In the genomic region with DNA sequence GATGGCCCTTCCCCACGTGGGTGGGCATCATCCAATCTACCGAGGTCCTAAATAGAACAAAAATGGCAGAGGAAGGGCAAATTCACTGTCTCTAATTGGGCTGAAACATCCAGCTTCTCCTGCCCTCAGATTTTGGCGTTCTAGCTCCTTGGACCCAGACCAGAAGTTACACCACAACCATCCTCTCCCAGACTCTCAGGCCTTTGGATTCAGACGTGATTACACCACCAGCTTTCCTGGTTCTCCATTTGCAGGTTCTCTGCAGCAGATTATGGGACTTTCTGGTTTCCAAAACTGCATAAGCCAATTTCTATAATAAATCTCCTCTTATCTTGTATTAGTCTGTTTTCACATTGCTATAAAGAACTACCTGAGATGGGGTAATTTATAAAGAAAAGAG, we compare ENCODE assay signal across 26 cellular contexts.
"Had no signal": no experiment of that assay in that cellular context is flagged by ENCODE, and none has a peak within 500 bp of the region (broad histone marks: within the 10 kb centered on the region; RNA-seq: fewer than 3 reads in every experiment).

No MANE protein-coding gene starts in this region.

- H3K4me3 Mint-ChIP-seq: activated CD4-positive, alpha-beta T cell treated with anti-CD3 and anti-CD28 coated beads, Interleukin-2, amount 10 ng/mL, durations not matched to agents 24 days and 14 days; activated CD8-positive, alpha-beta T cell treated with anti-CD3 and anti-CD28 coated beads for 36 hours; activated naive CD4-positive, alpha-beta T cell treated with anti-CD3 and anti-CD28 coated beads, Interleukin-2, amount 50 U/mL, for 24 hours; activated naive CD8-positive, alpha-beta T cell treated with anti-CD3 and anti-CD28 coated beads, Interleukin-2, amount 10 ng/mL, durations not matched to agents 7 days and 5 days; activated T-cell treated with anti-CD3 and anti-CD28 coated beads, Interleukin-2, amount 50 U/mL, for 24 hours; brain; central memory CD8-positive, alpha-beta T cell had no signal

- DNase-seq: activated CD4-positive, alpha-beta T cell treated with anti-CD3 and anti-CD28 coated beads, Interleukin-2, amount 10 ng/mL, durations not matched to agents 24 days and 14 days; activated CD4-positive, alpha-beta T cell treated with anti-CD3 and anti-CD28 coated beads, Interleukin-2, amount 50 U/mL, for 4 hours; activated CD4-positive, CD25-positive, alpha-beta regulatory T cell; activated CD8-positive, alpha-beta T cell treated with anti-CD3 and anti-CD28 coated beads for 36 hours; activated gamma-delta T cell; activated naive CD4-positive, alpha-beta T cell treated with Interleukin-2 at 50 U/mL for 16 hours; activated naive CD8-positive, alpha-beta T cell treated with anti-CD3 and anti-CD28 coated beads, Interleukin-2, amount 10 ng/mL, durations not matched to agents 7 days and 5 days; activated T-cell treated with anti-CD3 and anti-CD28 coated beads, Interleukin-2, amount 50 U/mL, for 24 hours; Karpas-422; KBM-7; NCI-H1105; NCI-H1417 treated with DMSO at 0.1 percent for 48 hours; NCI-H187 treated with DMSO at 0.1 percent for 48 hours; NCI-H2081; NCI-H2171 treated with DMSO at 0.1 percent for 48 hours; NCI-H2227 treated with DMSO at 0.1 percent for 48 hours; NCI-H524 treated with DMSO at 0.1 percent for 48 hours; SHP77; SJCRH30; T1000; WERI-Rb-1 had no signal

- H3K27ac ChIP-seq: SJCRH30, SK-N-MC, WERI-Rb-1 had no signal

- H3K9me3 ChIP-seq: SJCRH30 had no signal

- H3K27me3 ChIP-seq: SJCRH30 had no signal

- H3K36me3 Mint-ChIP-seq: activated naive CD8-positive, alpha-beta T cell treated with anti-CD3 and anti-CD28 coated beads, Interleukin-2, amount 10 ng/mL, durations not matched to agents 7 days and 5 days; brain had no signal

- H3K27me3 Mint-ChIP-seq: activated CD8-positive, alpha-beta T cell treated with anti-CD3 and anti-CD28 coated beads for 36 hours; activated naive CD8-positive, alpha-beta T cell treated with anti-CD3 and anti-CD28 coated beads, Interleukin-2, amount 10 ng/mL, durations not matched to agents 7 days and 5 days had no signal

- H3K9me3 Mint-ChIP-seq: activated CD8-positive, alpha-beta T cell treated with anti-CD3 and anti-CD28 coated beads for 36 hours; activated naive CD8-positive, alpha-beta T cell treated with anti-CD3 and anti-CD28 coated beads, Interleukin-2, amount 10 ng/mL, durations not matched to agents 7 days and 5 days; activated T-cell treated with anti-CD3 and anti-CD28 coated beads, Interleukin-2, amount 50 U/mL, for 24 hours; brain had no signal

- H3K4me1 ChIP-seq: SJCRH30 had no signal

- ATAC-seq: activated CD8-positive, alpha-beta T cell treated with anti-CD3 and anti-CD28 coated beads for 36 hours; Panc1 had no signal

- H3K4me1 Mint-ChIP-seq: brain; central memory CD8-positive, alpha-beta T cell had no signal

- H3K4me3 ChIP-seq: SJCRH30, SK-N-MC had no signal

- H3K27ac Mint-ChIP-seq: activated CD4-positive, alpha-beta T cell treated with anti-CD3 and anti-CD28 coated beads, Interleukin-2, amount 10 ng/mL, durations not matched to agents 24 days and 14 days; activated CD8-positive, alpha-beta T cell treated with anti-CD3 and anti-CD28 coated beads for 36 hours; activated naive CD4-positive, alpha-beta T cell treated with anti-CD3 and anti-CD28 coated beads, Interleukin-2, amount 50 U/mL, for 24 hours; activated naive CD8-positive, alpha-beta T cell treated with anti-CD3 and anti-CD28 coated beads, Interleukin-2, amount 10 ng/mL, durations not matched to agents 7 days and 5 days; activated T-cell treated with anti-CD3 and anti-CD28 coated beads, Interleukin-2, amount 50 U/mL, for 24 hours; brain had no signal

- H3K36me3 ChIP-seq: SJCRH30, WERI-Rb-1 had no signal
